1 cellular context compared by ENCODE assay signal in genomic region chr12:8156845-8157244, GRCh38.
TF ChIP-seq lines count a peak whose summit lies in the region.

ZNF705A (plus strand) TSS chr12:8157015; CDS start chr12:8172626, 15,611 bp downstream.

TF ChIP-seq in GM12878, 131 proteins besides CTCF, POLR2A, EP300 and RAD21 (continued from another document):
- TF ChIP-seq ATF2 (IDR thresholded peaks at IDR 0.05; ENCODE audit: low read length) (no peak), BACH1 (IDR thresholded peaks at IDR 0.05; ENCODE audit: borderline replicate concordance) (no peak), RELB (IDR thresholded peaks at IDR 0.05; ENCODE audit: low read depth) (no peak), EED (IDR thresholded peaks at IDR 0.05; ENCODE audit: low read depth) (no peak), ZBTB33 (IDR thresholded peaks at IDR 0.05) (no peak)
